24 cellular contexts compared by ENCODE assay signal in the genomic region with DNA sequence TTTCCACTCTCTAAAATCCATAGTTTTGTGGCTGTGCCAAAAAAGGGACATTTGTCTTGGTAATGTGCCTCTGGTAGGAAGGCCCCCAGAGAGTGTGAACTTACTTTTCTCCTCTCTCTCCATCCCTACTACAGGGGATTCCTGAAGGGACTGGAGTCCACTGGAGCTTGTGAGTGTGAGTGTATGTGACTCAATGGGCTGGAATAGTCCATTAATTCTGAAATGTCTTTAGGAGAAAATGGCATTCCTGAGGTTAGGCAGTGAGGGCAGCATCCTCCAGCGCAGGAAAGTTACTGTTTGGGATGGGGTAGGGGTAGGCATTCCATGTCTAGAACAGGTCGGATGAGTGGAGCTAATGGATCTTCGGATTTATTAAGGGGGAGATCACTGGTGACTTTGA. TPM values are rescaled to one million over a fixed set of nuclear protein-coding genes. Genes with fewer than 3 reads are reported as not detected.
"Had no signal": no experiment of that assay in that cellular context is flagged by ENCODE, and none has a peak within 500 bp of the region (broad histone marks: within the 10 kb centered on the region; RNA-seq: fewer than 3 reads in every experiment).

No MANE protein-coding gene starts in this region.

- H3K9me3 ChIP-seq: neutrophil, pancreas, prostate gland, right lobe of liver, sigmoid colon, stomach, thoracic aorta, thyroid gland, tibial nerve, upper lobe of left lung, vagina had no signal

- H3K4me3 ChIP-seq: pancreas, prostate gland, right lobe of liver, sigmoid colon, stomach, thoracic aorta, thyroid gland, tibial nerve, upper lobe of left lung, vagina had no signal

- H3K4me1 ChIP-seq: pancreas, prostate gland, sigmoid colon, thyroid gland, tibial nerve, upper lobe of left lung, vagina had no signal

- H3K36me3 ChIP-seq: neutrophil, pancreas, prostate gland, right lobe of liver, sigmoid colon, stomach, thoracic aorta, thyroid gland, tibial nerve, upper lobe of left lung, vagina had no signal

- H3K27ac ChIP-seq: neutrophil, pancreas, prostate gland, right lobe of liver, sigmoid colon, stomach, thoracic aorta, thyroid gland, tibial nerve, upper lobe of left lung, vagina had no signal

- DNase-seq: nephron progenitor cell; nucleus accumbens; pancreas; right cardiac atrium; right lobe of liver; sigmoid colon; small intestine; stimulated activated CD4-positive, alpha-beta T cell treated with anti-CD3 and anti-CD28 coated beads, Interleukin-15, amount 100 ng/mL, for 24 hours; stimulated activated CD4-positive, alpha-beta T cell treated with anti-CD3 and anti-CD28 coated beads, Interleukin-2, amount 100 ng/mL, for 24 hours; stimulated activated CD4-positive, alpha-beta T cell treated with anti-CD3 and anti-CD28 coated beads, Interleukin-2, amount 100 ng/mL, for 48 hours; stimulated activated CD4-positive, alpha-beta T cell treated with anti-CD3 and anti-CD28 coated beads, Interleukin-4, amount 100 ng/mL, for 24 hours; stimulated activated naive B cell treated with anti-CD40 and anti-IgM and Interleukin-4, amounts not matched to agents 10 μg/mL and 1 μg/mL and 100 μg/mL, for 72 hours; stimulated activated naive CD4-positive, alpha-beta T cell treated with Interleukin-2 at 50 U/mL for 16 hours; stomach; thyroid gland; trophoblast cell; upper lobe of left lung had no signal

- H3K27me3 ChIP-seq: neutrophil, pancreas, right lobe of liver, sigmoid colon, stomach, thyroid gland, tibial nerve, upper lobe of left lung, vagina had no signal

RNA-seq across cellular contexts. Expression of a gene that starts 59.8 kb away (rescaled TPM):
- total RNA-seq: natural killer cell treated with Interleukin-12 subunit alpha and Interleukin-12 subunit beta and Interleukin-15 and Interleukin-18, amount 100 ng/mL, for 72 hours; pulmonary artery endothelial cell had no signal
